Comparison of ENCODE assay signal across 15 cellular contexts in the genomic region with DNA sequence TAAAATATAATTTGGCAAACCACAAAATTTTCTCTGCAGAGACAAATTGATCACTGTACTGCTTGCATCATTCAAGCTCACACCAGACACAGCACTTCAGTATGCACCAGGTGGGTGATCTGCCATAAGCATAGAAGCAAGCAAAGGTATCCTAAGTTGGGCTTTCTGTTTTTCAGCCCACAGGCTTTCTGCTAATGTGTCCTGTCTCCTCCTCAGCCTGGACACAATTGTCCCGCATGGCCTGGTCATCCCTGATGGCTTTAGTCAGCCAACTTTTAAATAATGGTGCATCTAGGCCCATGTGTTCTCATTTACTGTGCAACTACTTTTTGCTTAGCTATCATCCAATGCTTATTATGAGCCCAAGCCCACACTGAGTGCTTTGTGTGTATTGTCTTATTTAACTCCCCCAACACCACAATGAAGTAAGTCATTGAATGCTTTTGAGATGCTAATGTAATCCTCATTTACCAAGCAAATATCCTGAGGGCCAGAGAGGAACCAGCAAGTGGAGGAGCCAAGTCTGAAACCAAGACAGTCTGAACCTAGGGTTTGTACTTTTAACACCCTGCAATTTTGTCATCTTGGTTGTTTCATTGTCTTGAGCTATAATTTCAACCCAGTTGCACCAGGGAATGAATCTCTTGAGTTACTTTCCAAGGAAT.
DNase-seq lines count a peak whose midpoint lies in the region; ATAC-seq, FAIRE-seq and TF ChIP-seq lines count a peak whose summit lies in the region.
"Had no signal": no experiment of that assay in that cellular context is flagged by ENCODE, and none has a peak within 500 bp of the region (broad histone marks: within the 10 kb centered on the region; RNA-seq: fewer than 3 reads in every experiment).

No MANE protein-coding gene starts in this region.

- H3K56ac ChIP-seq in mesendoderm (ENCODE audit: low read length) = no peak overlapping the region

- H2AK5ac ChIP-seq in mesendoderm (ENCODE audit: low read length) = no peak overlapping the region

- TF ChIP-seq CTCF in GM23338 (conservative IDR thresholded peaks at IDR 0.05; ENCODE audit: low read depth in 2 of 2) = no peak
- TF ChIP-seq CTCF in PC-9 (conservative IDR thresholded peaks at IDR 0.05) = no peak

- no peaks in the 10 kb centered on the region for H3K36me3 Mint-ChIP-seq in GM23338 (ENCODE audit: low read depth)
- H3K36me3 Mint-ChIP-seq: CD4-positive, CD25-positive, alpha-beta regulatory T cell had no signal

- H3K27me3 ChIP-seq in GM23338 (ENCODE audit: insufficient read depth) (peaks cover 4% of the 10 kb centered on the region; the same call in 1 of the 2 replicates), NT2/D1 (ENCODE audit: insufficient read depth, insufficient read length) (no peaks in the 10 kb centered on the region), iPS DF 6.9 (ENCODE audit: control insufficient read depth, insufficient read depth, low read length) (no peaks in the 10 kb centered on the region), mesendoderm (ENCODE audit: insufficient read depth, low read length, poor library complexity) (no peaks in the 10 kb centered on the region), small intestine (ENCODE audit: control insufficient read depth in 2 of 2, insufficient read depth in 2 of 2, low read length in 2 of 2) (no peaks in the 10 kb centered on the region), PC-9 (ENCODE audit: insufficient read depth, low read depth) (no peaks in the 10 kb centered on the region)
- H3K27me3 ChIP-seq: BLaER1 treated with 17β-estradiol and CSF1 and Interleukin-3, amounts not matched to agents 10 nM and 100 nM had no signal

- H3K18ac ChIP-seq in mesendoderm (ENCODE audit: low read length) = no peak overlapping the region

- H3K4me3 Mint-ChIP-seq in GM23338 = no peak overlapping the region
- H3K4me3 Mint-ChIP-seq: CD4-positive, CD25-positive, alpha-beta regulatory T cell had no signal

- H2AFZ ChIP-seq in GM23338 = no peak overlapping the region
- H2AFZ ChIP-seq in PC-9 = no peak overlapping the region

- BruUV-seq in PC-9 (replicated peaks; lab: Mats Ljungman, UMichigan) = no TSS peak

- H2BK15ac ChIP-seq in mesendoderm (replicated peaks; ENCODE audit: low read depth) = no peak overlapping the region

- H3K79me2 ChIP-seq in GM23338 (replicated peaks; ENCODE audit: insufficient read depth) (no peaks in the 10 kb centered on the region), mesendoderm (ENCODE audit: control insufficient read depth, insufficient read depth, low read length) (no peaks in the 10 kb centered on the region), PC-9 (ENCODE audit: low read depth) (no peaks in the 10 kb centered on the region)

- CTCF ChIA-PET in PC-9 (lab: Charles Lee) = no interaction called here

- no peak overlapping the region for H3K23ac ChIP-seq in mesendoderm (ENCODE audit: low read length)

- intact Hi-C loops in PC-9 (cut with micrococcal nuclease; ENCODE audit: unreplicated experiment) = no loop called here

- H4K8ac ChIP-seq in mesendoderm (ENCODE audit: low read depth, low read length) = no peak overlapping the region

- H3F3A ChIP-seq in GM23338 (replicated peaks; ENCODE audit: low read depth) = no peaks in the 10 kb centered on the region
- peaks cover 5% of the 10 kb centered on the region; the same call in 1 of the 2 replicates for H3F3A ChIP-seq in PC-9 (ENCODE audit: insufficient read depth, low read depth)

- DNase-seq in GM23338 (ENCODE audit: low spot score) (peak; percentile 44), NT2/D1 (ENCODE audit: low read depth, low spot score) (peak; percentile 33), iPS DF 6.9 (ENCODE audit: low read depth, low spot score) (peak; percentile 7), mesendoderm (peak; percentile 42), small intestine (no peak), PC-9 (no peak)
- DNase-seq: ACHN; CD4-positive, CD25-positive, alpha-beta regulatory T cell; DMS 273 treated with DMSO at 0.1 percent for 48 hours; GOT3 had no signal

- no peak overlapping the region for H3K4me3 ChIP-seq in GM23338
- no peak overlapping the region for H3K4me3 ChIP-seq in NT2/D1 (ENCODE audit: insufficient read length, low read depth)
- H3K4me3 ChIP-seq in iPS DF 6.9 (ENCODE audit: low read length) = no peak overlapping the region
- no peak overlapping the region for H3K4me3 ChIP-seq in mesendoderm (ENCODE audit: low read length)
- no peak overlapping the region for H3K4me3 ChIP-seq in small intestine (ENCODE audit: low read depth in 1 of 2, low read length in 2 of 2)
- no peak overlapping the region for H3K4me3 ChIP-seq in PC-9
- H3K4me3 ChIP-seq: BLaER1 treated with 17β-estradiol and CSF1 and Interleukin-3, amounts not matched to agents 10 nM and 100 nM; HAP-1 had no signal

- H2BK5ac ChIP-seq in mesendoderm (ENCODE audit: low read length) = no peak overlapping the region

- peaks cover 26% of the 10 kb centered on the region for H3K4me1 Mint-ChIP-seq in GM23338
- H3K4me1 Mint-ChIP-seq: CD4-positive, CD25-positive, alpha-beta regulatory T cell had no signal

- H3K9me2 ChIP-seq in GM23338 (ENCODE audit: insufficient read depth) (peaks cover 9% of the 10 kb centered on the region; the same call in 1 of the 2 replicates), PC-9 (ENCODE audit: insufficient read depth) (no peaks in the 10 kb centered on the region)

- peak overlapping the region; percentile 40; the same call in 1 of the 2 replicates for H3K4me2 ChIP-seq in GM23338
- no peak overlapping the region for H3K4me2 ChIP-seq in mesendoderm (ENCODE audit: low read length)
- H3K4me2 ChIP-seq in PC-9 = no peak overlapping the region
- H3K4me2 ChIP-seq: BLaER1 treated with 17β-estradiol and CSF1 and Interleukin-3, amounts not matched to agents 10 nM and 100 nM had no signal

- no peaks in the 10 kb centered on the region for H3K9me3 Mint-ChIP-seq in GM23338

- no peaks in the 10 kb centered on the region for H3K36me3 ChIP-seq in GM23338 (ENCODE audit: insufficient read depth)
- H3K36me3 ChIP-seq in NT2/D1 (ENCODE audit: insufficient read depth, insufficient read length, low read length) = no peaks in the 10 kb centered on the region
- H3K36me3 ChIP-seq in iPS DF 6.9 (ENCODE audit: control insufficient read depth, insufficient read depth, low read length) = no peaks in the 10 kb centered on the region
- no peaks in the 10 kb centered on the region for H3K36me3 ChIP-seq in mesendoderm (ENCODE audit: control insufficient read depth, insufficient read depth, low read length)
- H3K36me3 ChIP-seq in small intestine (ENCODE audit: control insufficient read depth in 2 of 2, insufficient read depth in 2 of 2, low read length in 2 of 2) = no peaks in the 10 kb centered on the region
- H3K36me3 ChIP-seq in PC-9 (ENCODE audit: low read depth) = no peaks in the 10 kb centered on the region
- H3K36me3 ChIP-seq: BLaER1 treated with 17β-estradiol and CSF1 and Interleukin-3, amounts not matched to agents 10 nM and 100 nM; HAP-1 had no signal

- H3K79me1 ChIP-seq in mesendoderm (ENCODE audit: low read length) = no peaks in the 10 kb centered on the region

- H3K27me3 Mint-ChIP-seq in GM23338 (ENCODE audit: insufficient read depth, low read depth, poor library complexity) = no peaks in the 10 kb centered on the region

- H3K27ac Mint-ChIP-seq in GM23338 = no peak overlapping the region
- H3K27ac Mint-ChIP-seq: CD4-positive, CD25-positive, alpha-beta regulatory T cell had no signal

- no peak overlapping the region for H3K4ac ChIP-seq in mesendoderm (ENCODE audit: low read depth, low read length)

- H4K5ac ChIP-seq in mesendoderm (ENCODE audit: low read length) = no peak overlapping the region

- POLR2A ChIA-PET in PC-9 (lab: Charles Lee; ENCODE audit: unreplicated experiment) = no interaction called here

- FAIRE-seq in small intestine (lab: Jason Lieb, UNC) = no peak
- FAIRE-seq: GM12891, HTR-8/SVneo had no signal

- no peak overlapping the region for H2BK120ac ChIP-seq in mesendoderm (ENCODE audit: low read depth, low read length)

- ATAC-seq in GM23338 (peak; percentile 61), HG03571 (IDR thresholded peaks at IDR 0.05; ENCODE audit: unreplicated experiment) (no peak)

- H4K20me1 ChIP-seq in GM23338 (replicated peaks; ENCODE audit: insufficient read depth) = no peaks in the 10 kb centered on the region
- H4K20me1 ChIP-seq in PC-9 (ENCODE audit: insufficient read depth) = no peaks in the 10 kb centered on the region
- H4K20me1 ChIP-seq: BLaER1 treated with 17β-estradiol and CSF1 and Interleukin-3, amounts not matched to agents 10 nM and 100 nM had no signal

- no peak overlapping the region for H3K9ac ChIP-seq in NT2/D1 (ENCODE audit: insufficient read length, low read depth)
- H3K9ac ChIP-seq in mesendoderm (ENCODE audit: low read length) = no peak overlapping the region
- H3K9ac ChIP-seq: BLaER1 treated with 17β-estradiol and CSF1 and Interleukin-3, amounts not matched to agents 10 nM and 100 nM had no signal

- no peak overlapping the region for H3K27ac ChIP-seq in GM23338 (ENCODE audit: low read depth)
- no peak overlapping the region for H3K27ac ChIP-seq in iPS DF 6.9 (ENCODE audit: low read length)
- no peak overlapping the region for H3K27ac ChIP-seq in mesendoderm (ENCODE audit: low read depth, low read length)
- H3K27ac ChIP-seq in small intestine (ENCODE audit: low read depth in 1 of 2, low read length in 1 of 2) = no peak overlapping the region
- no peak overlapping the region for H3K27ac ChIP-seq in PC-9
- H3K27ac ChIP-seq: BLaER1 treated with 17β-estradiol and CSF1 and Interleukin-3, amounts not matched to agents 10 nM and 100 nM had no signal

- H3K4me1 ChIP-seq in GM23338 (ENCODE audit: insufficient read depth) (peaks cover 16% of the 10 kb centered on the region), NT2/D1 (ENCODE audit: insufficient read depth, insufficient read length) (no peaks in the 10 kb centered on the region), iPS DF 6.9 (ENCODE audit: control insufficient read depth, insufficient read depth, low read length) (peaks cover 2% of the 10 kb centered on the region; the same call in 1 of the 2 replicates), mesendoderm (ENCODE audit: control insufficient read depth, low read depth, low read length) (peaks cover 5% of the 10 kb centered on the region), small intestine (ENCODE audit: control insufficient read depth in 2 of 2, insufficient read depth in 1 of 2, low read depth in 1 of 2, low read length in 1 of 2) (no peaks in the 10 kb centered on the region), PC-9 (replicated peaks; ENCODE audit: insufficient read depth) (peaks cover 11% of the 10 kb centered on the region; the same call in 1 of the 2 replicates)
- H3K4me1 ChIP-seq: HAP-1 had no signal

- WGBS in iPS DF 6.9 (ENCODE audit: insufficient coverage, insufficient read length) = no CpG with 5 or more reads among the region's 1 CpG
- WGBS in mesendoderm (ENCODE audit: extremely low coverage, insufficient coverage, low lambda C conversion rate) = no CpG with 5 or more reads among the region's 1 CpG
- WGBS in small intestine, 3 donors = 88 to 97% (median 92%) methylated on average over 1 of the region's 1 CpG

- peaks cover 5% of the 10 kb centered on the region; the same call in 1 of the 2 replicates for H3K9me3 ChIP-seq in NT2/D1 (ENCODE audit: insufficient read depth, low read length)
- H3K9me3 ChIP-seq in iPS DF 6.9 (ENCODE audit: control insufficient read depth, insufficient read depth, low read length) = no peaks in the 10 kb centered on the region
- H3K9me3 ChIP-seq in small intestine (ENCODE audit: control insufficient read depth, low read depth) = no peaks in the 10 kb centered on the region
- no peaks in the 10 kb centered on the region for H3K9me3 ChIP-seq in PC-9 (ENCODE audit: insufficient read depth, low read depth)
- H3K9me3 ChIP-seq: BLaER1 treated with 17β-estradiol and CSF1 and Interleukin-3, amounts not matched to agents 10 nM and 100 nM; HAP-1 had no signal

Comparison
In these comparisons a context has a peak if more than half of its experiments do, and no peak if none do; other contexts are left out.
1. DNase-seq: peak in GM23338 (single experiment), NT2/D1 (single experiment), iPS DF 6.9 (single experiment) and mesendoderm (single experiment); none in small intestine (single experiment) and PC-9 (0 of 2).